9 cellular contexts compared by ENCODE assay signal in the genomic region with DNA sequence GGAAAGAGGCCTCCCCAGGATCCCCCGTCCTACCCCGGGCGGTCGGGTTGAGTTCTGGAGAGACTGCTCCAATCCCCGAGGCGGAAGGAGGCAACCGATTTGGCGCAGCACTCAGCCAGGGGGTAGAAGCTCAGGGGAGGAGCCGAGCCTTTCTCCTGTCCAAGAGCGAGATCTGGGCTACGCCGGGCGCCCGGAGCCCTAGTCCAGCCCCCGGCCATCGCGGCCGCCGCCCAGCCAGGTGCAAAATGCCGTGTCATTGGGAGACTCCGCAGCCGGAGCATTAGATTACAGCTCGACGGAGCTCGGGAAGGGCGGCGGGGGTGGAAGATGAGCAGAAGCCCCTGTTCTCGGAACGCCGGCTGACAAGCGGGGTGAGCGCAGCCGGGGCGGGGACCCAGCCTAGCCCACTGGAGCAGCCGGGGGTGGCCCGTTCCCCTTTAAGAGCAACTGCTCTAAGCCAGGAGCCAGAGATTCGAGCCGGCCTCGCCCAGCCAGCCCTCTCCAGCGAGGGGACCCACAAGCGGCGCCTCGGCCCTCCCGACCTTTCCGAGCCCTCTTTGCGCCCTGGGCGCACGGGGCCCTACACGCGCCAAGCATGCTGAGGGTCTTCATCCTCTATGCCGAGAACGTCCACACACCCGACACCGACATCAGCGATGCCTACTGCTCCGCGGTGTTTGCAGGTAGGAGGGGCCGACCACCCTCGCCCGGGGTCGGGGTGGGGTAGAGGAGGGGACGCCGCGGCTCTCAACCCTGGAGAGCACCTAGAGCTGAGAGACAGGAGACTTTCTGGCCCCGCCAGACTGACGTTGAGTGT. TPM values are rescaled to one million over a fixed set of nuclear protein-coding genes. Genes with fewer than 3 reads are reported as not detected.
DNase-seq lines count a peak whose midpoint lies in the region; ATAC-seq, FAIRE-seq and TF ChIP-seq lines count a peak whose summit lies in the region.
"Had no signal": no experiment of that assay in that cellular context is flagged by ENCODE, and none has a peak within 500 bp of the region (broad histone marks: within the 10 kb centered on the region; RNA-seq: fewer than 3 reads in every experiment).

Gene DYSF, plus strand, starts transcription at position 158 of the 817 bp plus-strand sequence.

- H3K4me3 ChIP-seq in epithelial cell of proximal tubule (ENCODE audit: low read depth, low read length), result peak within 1 kb of the TSS; percentile 58
- H3K4me3 ChIP-seq in muscle layer of colon (ENCODE audit: low read depth in 1 of 2, low read length in 2 of 2), result peak within 1 kb of the TSS; percentile 69 to 75
- H3K4me3 ChIP-seq in vagina, result peak within 1 kb of the TSS; percentile 47

- peaks cover 57% of the 10 kb centered on the region for H3K4me1 ChIP-seq in muscle layer of colon (ENCODE audit: insufficient read depth, low read length)
- peaks cover 23% of the 10 kb centered on the region for H3K4me1 ChIP-seq in vagina

- H3K36me3 ChIP-seq in muscle layer of colon (ENCODE audit: insufficient read depth, low read length), result no peaks in the 10 kb centered on the region
- H3K36me3 ChIP-seq in vagina, result no peaks in the 10 kb centered on the region

- POLR2A ChIA-PET in RWPE1 (lab: Yijun Ruan, JAX; ENCODE audit: low non-redundant PET), result no interaction called here

- H3K27me3 ChIP-seq in muscle layer of colon (ENCODE audit: control insufficient read depth in 1 of 2, insufficient read depth in 2 of 2, low read length in 2 of 2) (no peaks in the 10 kb centered on the region), vagina (no peaks in the 10 kb centered on the region)

- DNase-seq in DMS 273 (lab: John Stamatoyannopoulos, UW; ENCODE audit: unreplicated experiment) (peak; percentile 66), DMS 273 treated with DMSO at 0.1 percent for 48 hours (lab: John Stamatoyannopoulos, UW) (no peak), RWPE1 (ENCODE audit: low spot score) (peak; percentile 53), epithelial cell of proximal tubule (ENCODE audit: low read depth) (no peak), vagina (ENCODE audit: extremely low spot score in 2 of 2) (no peak), RCC 7860 (ENCODE audit: low spot score) (no peak)

- CTCF ChIA-PET in RWPE1 (lab: Yijun Ruan, JAX), result interaction anchor here (0.6 to 1.3 kb wide), 5 partner anchors 52 to 99 kb away, joined by 3 to 6 read pairs (median 3); no protein-coding TSS in a partner anchor

- no peak for TF ChIP-seq POLR2A in vagina (IDR thresholded peaks at IDR 0.05)

- ATAC-seq in GM18909 (IDR thresholded peaks at IDR 0.05; ENCODE audit: poor library complexity, unreplicated experiment), result no peak

- no peak for TF ChIP-seq CTCF in RWPE1 (conservative IDR thresholded peaks at IDR 0.05; ENCODE audit: low read depth)
- TF ChIP-seq CTCF in epithelial cell of proximal tubule (conservative IDR thresholded peaks at IDR 0.05; ENCODE audit: low read depth, low read length), result no peak
- TF ChIP-seq CTCF in vagina (IDR thresholded peaks at IDR 0.05), result no peak

- H3K27ac ChIP-seq in RWPE1 (peak within 1 kb of the TSS; percentile 42; the same call in 1 of the 2 replicates), muscle layer of colon (ENCODE audit: low read depth, low read length) (peak within 1 kb of the TSS; percentile 88), vagina (peak within 1 kb of the TSS; percentile 28)
- H3K27ac ChIP-seq: 22Rv1 had no signal

- FAIRE-seq in RCC 7860 (lab: Jason Lieb, UNC), result no peak

- intact Hi-C loops in vagina (cut with DNase I), result no loop called here

- H3K9ac ChIP-seq in muscle layer of colon (ENCODE audit: low read length), result no peak within 1 kb of the TSS

- H3K9me3 ChIP-seq in muscle layer of colon (ENCODE audit: low read length), result no peaks in the 10 kb centered on the region
- no peaks in the 10 kb centered on the region for H3K9me3 ChIP-seq in vagina

RNA-seq across cellular contexts. Expression of gene DYSF, which starts in this region (rescaled TPM):
- total RNA-seq in epithelial cell of proximal tubule (6.3 and 8.2 TPM in 2 replicates), vagina (10.1 TPM)

Comparison
In these comparisons a context has a peak if more than half of its experiments do, and no peak if none do; other contexts are left out.
1. DNase-seq: peak in DMS 273 (single experiment) and RWPE1 (single experiment); none in DMS 273 treated with DMSO at 0.1 percent for 48 hours (single experiment), epithelial cell of proximal tubule (single experiment), vagina (0 of 2) and RCC 7860 (single experiment).
2. H3K27ac ChIP-seq: peak in every context shown above with its lines; median percentile 88 in muscle layer of colon; 42 in RWPE1; 28 in vagina.
3. Peak in every context shown above with its lines, with median percentiles within 50 percentile points of each other: H3K4me3 ChIP-seq.